ENCODE assay signal across 8 cellular contexts in the genomic region with DNA sequence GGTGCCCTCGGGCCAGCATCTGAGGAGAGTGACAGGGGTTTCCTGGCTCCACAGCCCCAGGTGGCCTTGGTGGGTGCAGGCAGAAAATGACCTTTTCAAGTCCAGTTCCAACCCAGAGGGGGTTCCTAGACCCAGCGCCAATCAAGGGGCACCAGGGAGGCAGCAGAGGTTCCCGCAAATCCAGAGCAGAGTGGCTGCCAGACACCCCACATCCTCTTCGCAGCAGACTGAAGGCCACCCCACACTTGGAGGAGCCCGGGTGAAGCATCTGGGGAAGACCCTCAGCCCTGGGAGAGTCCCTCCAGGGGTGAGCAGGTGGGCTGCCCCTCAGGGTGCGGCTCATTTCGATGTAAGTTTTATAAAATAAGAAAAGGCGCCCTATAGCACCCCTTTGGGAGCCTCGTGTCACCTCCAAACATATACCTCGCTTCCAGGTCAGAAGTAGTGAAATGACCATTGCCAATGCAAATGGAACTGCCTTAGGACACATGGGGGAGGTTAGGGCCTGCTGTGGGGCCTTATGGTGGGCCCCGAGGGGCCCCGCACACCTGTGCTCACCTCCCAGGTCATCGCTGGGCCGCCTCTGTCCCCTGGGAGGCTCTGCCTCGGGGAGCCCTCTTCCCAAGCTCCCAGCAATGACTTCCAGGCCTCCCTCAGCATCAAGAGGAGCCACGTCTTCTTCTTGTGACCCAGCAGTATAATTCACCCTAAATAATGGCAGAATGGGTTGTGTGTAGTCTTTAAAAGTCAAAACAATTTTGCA. TPM values are rescaled to one million over a fixed set of nuclear protein-coding genes. Genes with fewer than 3 reads are reported as not detected.
DNase-seq lines count a peak whose midpoint lies in the region; ATAC-seq, FAIRE-seq and TF ChIP-seq lines count a peak whose summit lies in the region.

No MANE protein-coding gene starts in this region.

- TF ChIP-seq CTCF in HFFc6 (IDR thresholded peaks at IDR 0.05): no peak
- TF ChIP-seq CTCF in activated CD8-positive, alpha-beta T cell treated with anti-CD3 and anti-CD28 coated beads for 36 hours (IDR thresholded peaks at IDR 0.05): no peak
- no peak for TF ChIP-seq CTCF in right atrium auricular region (IDR thresholded peaks at IDR 0.05)
- TF ChIP-seq CTCF in spleen (IDR thresholded peaks at IDR 0.05 in 8 of 11, conservative IDR thresholded peaks at IDR 0.05 in 3 of 11): no peak

- no peak for FAIRE-seq in GM19239 (lab: Jason Lieb, UNC)

- no peak for TF ChIP-seq POLR2A in spleen (IDR thresholded peaks at IDR 0.05)

- CTCF ChIA-PET in activated CD8-positive, alpha-beta T cell treated with anti-CD3 and anti-CD28 coated beads for 36 hours (lab: Charles Lee): interaction anchor here (1.5 to 5.2 kb wide), 4 partner anchors 13 to 178 kb away, joined by 5 to 62 read pairs (median 28); a partner anchor contains a TSS

- no peaks in the 10 kb centered on the region for H3K9me3 Mint-ChIP-seq in HFFc6
- no peaks in the 10 kb centered on the region for H3K9me3 Mint-ChIP-seq in activated CD8-positive, alpha-beta T cell treated with anti-CD3 and anti-CD28 coated beads for 36 hours

- no peaks in the 10 kb centered on the region for H3K9me3 ChIP-seq in right atrium auricular region
- no peaks in the 10 kb centered on the region for H3K9me3 ChIP-seq in spleen

- no peaks in the 10 kb centered on the region for H3K36me3 Mint-ChIP-seq in HFFc6 (ENCODE audit: low read depth)
- peaks cover 17% of the 10 kb centered on the region for H3K36me3 Mint-ChIP-seq in activated CD8-positive, alpha-beta T cell treated with anti-CD3 and anti-CD28 coated beads for 36 hours (ENCODE audit: low read depth)

- peaks cover 22% of the 10 kb centered on the region for H3K4me1 Mint-ChIP-seq in HFFc6 (ENCODE audit: low read depth)
- H3K4me1 Mint-ChIP-seq in activated CD8-positive, alpha-beta T cell treated with anti-CD3 and anti-CD28 coated beads for 36 hours (ENCODE audit: low read depth): peaks cover 27% of the 10 kb centered on the region

- no peak for ATAC-seq in activated CD8-positive, alpha-beta T cell treated with anti-CD3 and anti-CD28 coated beads for 36 hours
- no peak for ATAC-seq in HG02798 (IDR thresholded peaks at IDR 0.05; ENCODE audit: poor library complexity, unreplicated experiment)

- H3K27me3 ChIP-seq in right atrium auricular region (no peaks in the 10 kb centered on the region), spleen (replicated peaks in 1 of 7) (no peaks in the 10 kb centered on the region)

- intact Hi-C loops in activated CD8-positive, alpha-beta T cell treated with anti-CD3 and anti-CD28 coated beads for 36 hours (cut with micrococcal nuclease): loop anchor here (5.0 kb wide), 1 partner anchor 193 kb away; a partner anchor contains a TSS
- intact Hi-C loops in spleen (cut with DNase I; ENCODE audit: low total_unique reads): no loop called here

- H3K4me3 Mint-ChIP-seq in HFFc6: peak overlapping the region; percentile 88
- H3K4me3 Mint-ChIP-seq in activated CD8-positive, alpha-beta T cell treated with anti-CD3 and anti-CD28 coated beads for 36 hours: peak overlapping the region; percentile 84

- 63 to 87% (median 75%) methylated on average over 15 to 16 of the region's 16 CpGs for WGBS in spleen, 5 donors

- H3K4me1 ChIP-seq in right atrium auricular region: peaks cover 0 to 26% of the 10 kb centered on the region in 2 donors
- peaks cover 14 to 53% (median 34%) of the 10 kb centered on the region in 6 donors for H3K4me1 ChIP-seq in spleen

- POLR2A ChIA-PET in activated CD8-positive, alpha-beta T cell treated with anti-CD3 and anti-CD28 coated beads for 36 hours (lab: Charles Lee): interaction anchor here (0.6 to 2.2 kb wide), 7 partner anchors 12 to 192 kb away, joined by 3 to 9 read pairs (median 4); a partner anchor contains a TSS

- H3K36me3 ChIP-seq in right atrium auricular region (no peaks in the 10 kb centered on the region), spleen (peaks cover 0 to 15% (median 0%) of the 10 kb centered on the region in 6 donors)

- peak overlapping the region in 1 of 2 donors; percentile 69 for H3K4me3 ChIP-seq in right atrium auricular region
- peak overlapping the region; percentile 49 to 85 (median 60) for H3K4me3 ChIP-seq in spleen

- no peak for DNase-seq in HFFc6
- DNase-seq in activated CD8-positive, alpha-beta T cell treated with anti-CD3 and anti-CD28 coated beads for 36 hours: no peak
- DNase-seq in right atrium auricular region (ENCODE audit: low spot score): no peak
- no peak for DNase-seq in spleen
- DNase-seq in stimulated activated CD4-positive, alpha-beta T cell treated with anti-CD3 and anti-CD28 coated beads, Interleukin-12 subunit alpha, Interleukin-12 subunit beta, amount 100 ng/mL, for 4 hours: no peak
- DNase-seq in Ammon's horn (ENCODE audit: low spot score): no peak
- no peak for DNase-seq in GM19239 (ENCODE audit: insufficient read length, low spot score)

- H3K27ac Mint-ChIP-seq in HFFc6: peak overlapping the region; percentile 77
- peak overlapping the region; percentile 92 for H3K27ac Mint-ChIP-seq in activated CD8-positive, alpha-beta T cell treated with anti-CD3 and anti-CD28 coated beads for 36 hours

- H3K27me3 Mint-ChIP-seq in HFFc6 (ENCODE audit: insufficient read depth): peaks cover 4% of the 10 kb centered on the region; the same call in 1 of the 2 replicates
- H3K27me3 Mint-ChIP-seq in activated CD8-positive, alpha-beta T cell treated with anti-CD3 and anti-CD28 coated beads for 36 hours: no peaks in the 10 kb centered on the region

- H3K27ac ChIP-seq in right atrium auricular region (peak overlapping the region; percentile 62 to 90), spleen (peak overlapping the region; percentile 69 to 97 (median 90))

RNA-seq across cellular contexts. Expression of a gene that starts 11.0 kb away (rescaled TPM):
- not detected for total RNA-seq in HFFc6 (2021; fragmentation: NEBNext Ultra II Directional; extraction: Animal tissue kit (Norgen Biotek cat#: 25700))
- total RNA-seq in activated CD8-positive, alpha-beta T cell treated with anti-CD3 and anti-CD28 coated beads for 36 hours: under 1 TPM; 0.22 to 0.29 TPM
- not detected for total RNA-seq in right atrium auricular region
- 1 to 10 TPM in 4 of 7 donors, under 1 TPM in 3; 0.34 to 2.2 (median 1.0) TPM for total RNA-seq in spleen
- polyA plus RNA-seq in spleen: under 1 TPM; 0.39 to 0.93 (median 0.49) TPM

RNA-seq across cellular contexts. Expression of a gene that starts 21.8 kb away (rescaled TPM):
- not detected for total RNA-seq in HFFc6 (2021; fragmentation: NEBNext Ultra II Directional; extraction: Animal tissue kit (Norgen Biotek cat#: 25700))
- total RNA-seq in activated CD8-positive, alpha-beta T cell treated with anti-CD3 and anti-CD28 coated beads for 36 hours: 10 to 100 TPM; 19.4 to 20.3 TPM
- total RNA-seq in right atrium auricular region (10 to 100 TPM in 1 of 2 donors, 1 to 10 TPM in 1; 1.0 to 17.5 TPM), spleen (1 to 10 TPM; 3.1 to 7.9 (median 5.4) TPM)
- 1 to 10 TPM; 2.7 to 7.3 (median 5.2) TPM for polyA plus RNA-seq in spleen
